Comparison of ENCODE assay signal across 24 cellular contexts in genomic region chr11:93796832-93797231, GRCh38. TPM values are rescaled to one million over a fixed set of nuclear protein-coding genes. Genes with fewer than 3 reads are reported as not detected.
"Had no signal": no experiment of that assay in that cellular context is flagged by ENCODE, and none has a peak within 500 bp of the region (broad histone marks: within the 10 kb centered on the region; RNA-seq: fewer than 3 reads in every experiment).

No MANE protein-coding gene starts in this region.

- FAIRE-seq: kidney, pancreas, urothelium cell line had no signal

- H3K9me3 Mint-ChIP-seq: dendritic cell treated with granulocyte-macrophage colony-stimulating factor and Interleukin-4, amounts not matched to agents 40 ng/mL and 50 ng/mL, for 4 days; effector memory CD8-positive, alpha-beta T cell; memory B cell; mesothelial cell of epicardium; nephron; type B pancreatic cell had no signal

- ATAC-seq: effector memory CD8-positive, alpha-beta T cell; left cardiac atrium; lower lobe of right lung; pancreas; right cardiac atrium; stimulated activated naive CD8-positive, alpha-beta T cell treated with anti-CD3 and anti-CD28 coated beads, Interleukin-15, Interleukin-2, amounts not matched to agents 100 U/mL and 50 U/mL, for 24 hours had no signal

- H3K4me3 ChIP-seq: hepatocyte, left ventricle myocardium inferior, lower lobe of right lung, pancreas, smooth muscle cell, suprapubic skin, thyroid gland had no signal

- H3K27me3 ChIP-seq: hepatocyte, pancreas, suprapubic skin, thyroid gland had no signal

- H3K4me1 ChIP-seq: lower lobe of right lung, suprapubic skin, thyroid gland had no signal

- DNase-seq: effector memory CD8-positive, alpha-beta T cell; foreskin melanocyte; head of caudate nucleus; kidney; left cardiac atrium; left ventricle myocardium inferior; lower lobe of right lung; occipital lobe; pancreas; right cardiac atrium; stimulated activated CD4-positive, alpha-beta T cell treated with anti-CD3 and anti-CD28 coated beads, Interleukin-2, amount 100 ng/mL, for 48 hours; stimulated activated naive CD8-positive, alpha-beta T cell treated with anti-CD3 and anti-CD28 coated beads, Interleukin-15, Interleukin-2, amounts not matched to agents 100 U/mL and 50 U/mL, for 24 hours; thyroid gland had no signal

- H3K4me1 Mint-ChIP-seq: memory B cell, mesothelial cell of epicardium, nephron had no signal

- H2AFZ ChIP-seq: hepatocyte had no signal

- H3K4me3 Mint-ChIP-seq: dendritic cell treated with granulocyte-macrophage colony-stimulating factor and Interleukin-4, amounts not matched to agents 40 ng/mL and 50 ng/mL, for 4 days; effector memory CD8-positive, alpha-beta T cell; memory B cell; mesothelial cell of epicardium; nephron; type B pancreatic cell had no signal

- H3K9me3 ChIP-seq: left ventricle myocardium inferior, lower lobe of right lung, pancreas, suprapubic skin, thyroid gland had no signal

- H3K27ac Mint-ChIP-seq: dendritic cell treated with granulocyte-macrophage colony-stimulating factor and Interleukin-4, amounts not matched to agents 40 ng/mL and 50 ng/mL, for 4 days; effector memory CD8-positive, alpha-beta T cell; memory B cell; mesothelial cell of epicardium; nephron; progenitor cell of endocrine pancreas; type B pancreatic cell had no signal

- H3K27ac ChIP-seq: hepatocyte, left ventricle myocardium inferior, lower lobe of right lung, pancreas, suprapubic skin, thyroid gland had no signal

- H3K4me2 ChIP-seq: hepatocyte, smooth muscle cell had no signal

- H3K27me3 Mint-ChIP-seq: dendritic cell treated with granulocyte-macrophage colony-stimulating factor and Interleukin-4, amounts not matched to agents 40 ng/mL and 50 ng/mL, for 4 days; effector memory CD8-positive, alpha-beta T cell; memory B cell; progenitor cell of endocrine pancreas; type B pancreatic cell had no signal

RNA-seq across cellular contexts. Expression of gene VSTM5, which starts 53.6 kb away (rescaled TPM):
- total RNA-seq: left ventricle myocardium inferior, lower lobe of right lung, mesothelial cell of epicardium, myocyte had no signal
